In the genomic region with DNA sequence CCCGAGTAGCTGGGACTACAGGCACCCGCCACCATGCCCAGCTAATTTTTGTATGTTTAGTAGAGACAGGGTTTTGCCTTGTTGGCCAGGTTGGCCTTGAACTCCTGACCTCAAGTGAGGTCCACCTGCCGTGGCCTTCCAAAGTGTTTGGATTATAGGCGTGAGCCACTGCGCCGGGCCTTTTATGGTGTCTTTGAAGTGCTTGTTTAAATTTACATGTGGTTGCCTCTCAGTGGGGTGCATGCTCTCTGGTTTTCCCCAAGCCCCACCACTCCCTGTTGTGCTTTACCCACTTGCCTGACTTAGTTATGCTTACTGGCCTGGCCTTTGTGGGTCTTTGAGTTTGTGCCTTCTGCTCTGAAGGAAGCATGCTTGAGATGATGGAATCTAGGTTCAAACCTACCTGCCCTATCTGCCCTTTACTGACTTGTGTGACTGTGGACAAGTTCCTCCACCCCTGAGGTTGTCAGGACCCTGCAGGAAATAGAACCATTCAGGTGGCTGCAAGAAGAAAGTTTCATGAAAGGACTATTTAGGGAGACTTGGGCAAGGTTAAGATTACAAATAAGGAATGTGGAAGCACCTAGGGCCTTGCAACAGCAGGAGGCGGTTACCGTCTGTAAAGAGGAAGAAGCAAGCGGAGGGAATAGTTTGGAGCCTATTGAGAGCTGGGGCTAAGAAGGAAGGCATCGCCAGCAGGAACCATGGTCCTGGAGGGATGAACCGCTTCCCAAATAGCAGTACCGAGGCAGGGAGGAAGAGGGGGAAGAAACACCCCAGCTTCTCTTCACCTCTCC, we compare ENCODE assay signal across 19 cellular contexts.
A peak's percentile ranks its signal among the peaks of the same experiment; 100 is the strongest.
DNase-seq lines count a peak whose midpoint lies in the region; ATAC-seq and TF ChIP-seq lines count a peak whose summit lies in the region.
"Had no signal": no experiment of that assay in that cellular context is flagged by ENCODE, and none has a peak within 500 bp of the region (broad histone marks: within the 10 kb centered on the region; RNA-seq: fewer than 3 reads in every experiment).

No MANE protein-coding gene starts in this region.

- intact Hi-C loops in A673 (cut with micrococcal nuclease; ENCODE audit: unreplicated experiment) (loop anchor here (2.0 kb wide), 1 partner anchor 15 kb away; no protein-coding TSS in a partner anchor), activated B cell treated with CpG ODN at 0.5 μM for 24 hours (cut with micrococcal nuclease) (no loop called here), aorta (cut with DNase I) (no loop called here), testis (cut with DNase I; ENCODE audit: low total_unique reads) (no loop called here)
- intact Hi-C loops in naive thymus-derived CD4-positive, alpha-beta T cell (cut with micrococcal nuclease) = loop anchor here in 1 of 2 donors (2.0 kb wide), 1 partner anchor 19 kb away; no protein-coding TSS in a partner anchor

- TF ChIP-seq CTCF in A673 (conservative IDR thresholded peaks at IDR 0.05; ENCODE audit: low read depth, low read length) = no peak
- TF ChIP-seq CTCF in GM23338 (conservative IDR thresholded peaks at IDR 0.05; ENCODE audit: low read depth in 2 of 2) = no peak
- no peak for TF ChIP-seq CTCF in activated B cell treated with CpG ODN at 0.5 μM for 24 hours (IDR thresholded peaks at IDR 0.05)
- no peak for TF ChIP-seq CTCF in testis (IDR thresholded peaks at IDR 0.05)

- POLR2A ChIA-PET in A673 (lab: Charles Lee; ENCODE audit: low non-redundant PET) (no interaction called here), activated B cell treated with CpG ODN at 0.5 μM for 24 hours (lab: Charles Lee) (interaction anchor here (0.6 kb wide), 1 partner anchor 36 kb away, joined by 10 read pairs; no protein-coding TSS in a partner anchor)
- POLR2A ChIA-PET in naive thymus-derived CD4-positive, alpha-beta T cell (lab: Charles Lee) = no interaction called here

- 82 to 84% methylated on average over 12 of the region's 12 CpGs for WGBS in aorta, 2 donors
- WGBS in testis, 2 donors = 83 to 85% methylated on average over 12 of the region's 12 CpGs

- H3K79me2 ChIP-seq in GM23338 (replicated peaks; ENCODE audit: insufficient read depth) = no peaks in the 10 kb centered on the region

- no peak overlapping the region for H3K4me2 ChIP-seq in GM23338
- H3K4me2 ChIP-seq: A549 had no signal

- TF ChIP-seq POLR2A in testis (IDR thresholded peaks at IDR 0.05) = no peak

- peak overlapping the region; percentile 77 for H3K27ac ChIP-seq in A673 (ENCODE audit: low read depth, low read length, poor library complexity, severe bottlenecking)
- H3K27ac ChIP-seq in GM23338 (ENCODE audit: low read depth) = no peak overlapping the region
- no peak overlapping the region for H3K27ac ChIP-seq in naive thymus-derived CD4-positive, alpha-beta T cell (ENCODE audit: low read depth, low read length)
- H3K27ac ChIP-seq in aorta (ENCODE audit: low read depth in 1 of 2, low read length in 2 of 2) = no peak overlapping the region
- peak overlapping the region in 1 of 2 donors; percentile 14 for H3K27ac ChIP-seq in testis
- H3K27ac ChIP-seq: A549, psoas muscle, transverse colon had no signal

- no peak for DNase-seq in A673 (ENCODE audit: low spot score)
- no peak for DNase-seq in GM23338 (ENCODE audit: low spot score)
- DNase-seq in activated B cell treated with CpG ODN at 0.5 μM for 24 hours = no peak
- no peak for DNase-seq in naive thymus-derived CD4-positive, alpha-beta T cell
- DNase-seq in aorta = no peak
- DNase-seq in testis = no peak
- no peak for DNase-seq in NCI-H2171 treated with DMSO at 0.1 percent for 48 hours (lab: John Stamatoyannopoulos, UW)
- DNase-seq: activated CD4-positive, alpha-beta T cell treated with anti-CD3 and anti-CD28 coated beads, Interleukin-2, amount 50 U/mL, for 48 hours; activated T-cell treated with anti-CD3 and anti-CD28 coated beads for 4 hours; C1 segment of cervical spinal cord; cortex of kidney; NCI-H1417 treated with DMSO at 0.1 percent for 48 hours; NCI-H2107; NCI-H510A treated with DMSO at 0.1 percent for 48 hours; psoas muscle; RPMI8226; transverse colon had no signal

- no TSS peak for BruUV-seq in A673 (replicated peaks; lab: Mats Ljungman, UMichigan)

- H3K9me2 ChIP-seq in GM23338 (ENCODE audit: insufficient read depth) = no peaks in the 10 kb centered on the region

- H3K4me3 Mint-ChIP-seq in GM23338 = no peak overlapping the region
- peak overlapping the region; percentile 19 for H3K4me3 Mint-ChIP-seq in activated B cell treated with CpG ODN at 0.5 μM for 24 hours
- H3K4me3 Mint-ChIP-seq in naive thymus-derived CD4-positive, alpha-beta T cell = peak overlapping the region in 2 of 10 donors; percentile 34 to 64

- H3K27ac Mint-ChIP-seq in GM23338 (no peak overlapping the region), activated B cell treated with CpG ODN at 0.5 μM for 24 hours (peak overlapping the region; percentile 67)
- peak overlapping the region in 5 of 9 donors; percentile 28 to 85 (median 51) for H3K27ac Mint-ChIP-seq in naive thymus-derived CD4-positive, alpha-beta T cell

- H3F3A ChIP-seq in GM23338 (replicated peaks; ENCODE audit: low read depth) = no peaks in the 10 kb centered on the region

- H3K9me3 Mint-ChIP-seq in GM23338 (no peaks in the 10 kb centered on the region; the same call in 2 of the 3 replicates), activated B cell treated with CpG ODN at 0.5 μM for 24 hours (no peaks in the 10 kb centered on the region)
- no peaks in the 10 kb centered on the region for H3K9me3 Mint-ChIP-seq in naive thymus-derived CD4-positive, alpha-beta T cell

- no peak overlapping the region for H3K4me3 ChIP-seq in A673 (ENCODE audit: low read depth, low read length, poor library complexity, severe bottlenecking)
- no peak overlapping the region for H3K4me3 ChIP-seq in GM23338
- H3K4me3 ChIP-seq in naive thymus-derived CD4-positive, alpha-beta T cell (ENCODE audit: low read length) = no peak overlapping the region
- no peak overlapping the region for H3K4me3 ChIP-seq in aorta (ENCODE audit: low read length in 2 of 2)
- H3K4me3 ChIP-seq in testis = no peak overlapping the region
- H3K4me3 ChIP-seq: A549, psoas muscle, transverse colon had no signal

- H3K9me3 ChIP-seq in A673 (ENCODE audit: low read depth, low read length, poor library complexity, severe bottlenecking) (no peaks in the 10 kb centered on the region), aorta (ENCODE audit: control insufficient read depth, low read length) (no peaks in the 10 kb centered on the region), testis (no peaks in the 10 kb centered on the region)
- no peaks in the 10 kb centered on the region for H3K9me3 ChIP-seq in naive thymus-derived CD4-positive, alpha-beta T cell (ENCODE audit: control insufficient read depth in 2 of 3, low read length in 3 of 3)
- H3K9me3 ChIP-seq: A549, psoas muscle, transverse colon had no signal

- H2AFZ ChIP-seq in GM23338 = no peak overlapping the region

- H3K4me1 ChIP-seq in A673 (ENCODE audit: insufficient read depth, low read length, poor library complexity, severe bottlenecking) (peaks cover 33% of the 10 kb centered on the region), GM23338 (ENCODE audit: insufficient read depth) (peaks cover 14% of the 10 kb centered on the region; the same call in 1 of the 2 replicates), aorta (ENCODE audit: control insufficient read depth in 1 of 2, insufficient read depth in 2 of 2, low read length in 2 of 2) (no peaks in the 10 kb centered on the region), testis (peaks cover 16% of the 10 kb centered on the region)
- peaks cover 8 to 11% of the 10 kb centered on the region in 2 donors for H3K4me1 ChIP-seq in naive thymus-derived CD4-positive, alpha-beta T cell (ENCODE audit: control insufficient read depth in 2 of 2, insufficient read depth in 2 of 2, low read length in 2 of 2)
- H3K4me1 ChIP-seq: A549, psoas muscle, transverse colon had no signal

- peaks cover 5% of the 10 kb centered on the region for H3K27me3 Mint-ChIP-seq in GM23338 (ENCODE audit: insufficient read depth, low read depth, poor library complexity)
- no peaks in the 10 kb centered on the region for H3K27me3 Mint-ChIP-seq in activated B cell treated with CpG ODN at 0.5 μM for 24 hours
- H3K27me3 Mint-ChIP-seq in naive thymus-derived CD4-positive, alpha-beta T cell = no peaks in the 10 kb centered on the region

- H3K27me3 ChIP-seq in A673 (replicated peaks; ENCODE audit: insufficient read depth, low read depth, low read length, poor library complexity) = no peaks in the 10 kb centered on the region
- no peaks in the 10 kb centered on the region for H3K27me3 ChIP-seq in GM23338 (ENCODE audit: insufficient read depth)
- no peaks in the 10 kb centered on the region for H3K27me3 ChIP-seq in naive thymus-derived CD4-positive, alpha-beta T cell (ENCODE audit: control insufficient read depth in 2 of 2, insufficient read depth in 2 of 2, low read length in 2 of 2)
- no peaks in the 10 kb centered on the region for H3K27me3 ChIP-seq in aorta (ENCODE audit: control insufficient read depth in 1 of 2, insufficient read depth in 2 of 2, low read length in 1 of 2)
- no peaks in the 10 kb centered on the region for H3K27me3 ChIP-seq in testis
- H3K27me3 ChIP-seq: transverse colon had no signal

- no peaks in the 10 kb centered on the region for H4K20me1 ChIP-seq in GM23338 (replicated peaks; ENCODE audit: insufficient read depth)

- H3K36me3 ChIP-seq in A673 (ENCODE audit: insufficient read depth, low read length, poor library complexity, severe bottlenecking) = peaks cover 11% of the 10 kb centered on the region
- no peaks in the 10 kb centered on the region for H3K36me3 ChIP-seq in GM23338 (ENCODE audit: insufficient read depth)
- H3K36me3 ChIP-seq in naive thymus-derived CD4-positive, alpha-beta T cell (ENCODE audit: control insufficient read depth in 2 of 3, insufficient read depth in 3 of 3, low read length in 3 of 3) = peaks cover 0 to 3% (median 0%) of the 10 kb centered on the region in 3 experiments
- no peaks in the 10 kb centered on the region for H3K36me3 ChIP-seq in aorta (ENCODE audit: control insufficient read depth in 1 of 2, insufficient read depth in 2 of 2, low read length in 1 of 2)
- H3K36me3 ChIP-seq in testis (ENCODE audit: low read depth, missing control alignments) = no peaks in the 10 kb centered on the region
- H3K36me3 ChIP-seq: transverse colon had no signal

- peak; percentile 54; the same call in 2 of the 3 replicates for ATAC-seq in GM23338
- ATAC-seq in activated B cell treated with CpG ODN at 0.5 μM for 24 hours (ENCODE audit: low read depth) = peak; percentile 20
- ATAC-seq in naive thymus-derived CD4-positive, alpha-beta T cell = no peak
- ATAC-seq in aorta (ENCODE audit: low FRiP score) = no peak
- ATAC-seq in GM21360 (IDR thresholded peaks at IDR 0.05; ENCODE audit: unreplicated experiment) = no peak
- ATAC-seq: A549, psoas muscle had no signal

- H3K4me1 Mint-ChIP-seq in GM23338 (peaks cover 18% of the 10 kb centered on the region), activated B cell treated with CpG ODN at 0.5 μM for 24 hours (peaks cover 84% of the 10 kb centered on the region)
- peaks cover 18 to 53% (median 40%) of the 10 kb centered on the region in 7 donors for H3K4me1 Mint-ChIP-seq in naive thymus-derived CD4-positive, alpha-beta T cell

- H3K36me3 Mint-ChIP-seq in GM23338 (ENCODE audit: low read depth) (no peaks in the 10 kb centered on the region), activated B cell treated with CpG ODN at 0.5 μM for 24 hours (ENCODE audit: low read depth) (peaks cover 70% of the 10 kb centered on the region)
- H3K36me3 Mint-ChIP-seq in naive thymus-derived CD4-positive, alpha-beta T cell = peaks cover 8 to 54% (median 26%) of the 10 kb centered on the region in 5 donors

- CTCF ChIA-PET in A673 (lab: Charles Lee) (interaction anchor here (0.5 kb wide), 1 partner anchor 32 kb away, joined by 3 read pairs; no protein-coding TSS in a partner anchor), activated B cell treated with CpG ODN at 0.5 μM for 24 hours (lab: Charles Lee) (interaction anchor here (0.9 to 1.8 kb wide), 4 partner anchors 16 to 164 kb away, joined by 4 to 5 read pairs (median 4); no protein-coding TSS in a partner anchor)
- CTCF ChIA-PET in naive thymus-derived CD4-positive, alpha-beta T cell (lab: Charles Lee) = interaction anchor here (1.2 to 2.0 kb wide), 2 partner anchors 42 to 115 kb away, joined by 3 to 8 read pairs; no protein-coding TSS in a partner anchor

Comparison
In these comparisons a context has a peak if more than half of its experiments do, and no peak if none do; other contexts are left out.
1. ATAC-seq: peak in GM23338 (single experiment) and activated B cell treated with CpG ODN at 0.5 μM for 24 hours (single experiment); none in naive thymus-derived CD4-positive, alpha-beta T cell (single experiment), aorta (single experiment) and GM21360 (single experiment).